ENCODE assay signal across 9 cellular contexts in genomic region chr5:23820764-23821471, GRCh38.
A peak's percentile ranks its signal among the peaks of the same experiment; 100 is the strongest.
DNase-seq lines count a peak whose midpoint lies in the region; ATAC-seq and TF ChIP-seq lines count a peak whose summit lies in the region.
"Had no signal": no experiment of that assay in that cellular context is flagged by ENCODE, and none has a peak within 500 bp of the region (broad histone marks: within the 10 kb centered on the region; RNA-seq: fewer than 3 reads in every experiment).

No MANE protein-coding gene starts in this region.

- DNase-seq in NCI-H1105 treated with DMSO at 0.1 percent for 48 hours (lab: John Stamatoyannopoulos, UW) (peak; percentile 44), NCI-H1105 (lab: John Stamatoyannopoulos, UW) (no peak), NCI-H526 (lab: John Stamatoyannopoulos, UW) (peak; percentile 23 to 54), chondrocyte (ENCODE audit: low spot score) (no peak), pons (ENCODE audit: low spot score) (peak; percentile 66), stomach (no peak), GM19238 (ENCODE audit: insufficient read length, low spot score) (no peak)

- TF ChIP-seq CTCF in chondrocyte (IDR thresholded peaks at IDR 0.05) = peak; percentile 81
- TF ChIP-seq CTCF in stomach (IDR thresholded peaks at IDR 0.05) = peak in 3 of 7 experiments; percentile 18 to 25 (median 22)

- no peak for TF ChIP-seq EP300 in stomach (IDR thresholded peaks at IDR 0.05)

- no peak for ATAC-seq in esophagus mucosa

- H3K9me3 Mint-ChIP-seq in chondrocyte (ENCODE audit: low read depth) = no peaks in the 10 kb centered on the region

- no peaks in the 10 kb centered on the region for H3K36me3 ChIP-seq in stomach

- no peak overlapping the region for H3K4me3 ChIP-seq in stomach
- H3K4me3 ChIP-seq: lung had no signal

- no peaks in the 10 kb centered on the region for H3K36me3 Mint-ChIP-seq in chondrocyte (ENCODE audit: low read depth)

- 41 to 48% (median 46%) methylated on average over 5 of the region's 5 CpGs for WGBS in stomach, 5 donors

- no peaks in the 10 kb centered on the region for H3K4me1 ChIP-seq in stomach

- no peak for TF ChIP-seq POLR2A in stomach (IDR thresholded peaks at IDR 0.05)

- no peak overlapping the region for H3K27ac Mint-ChIP-seq in chondrocyte (ENCODE audit: unreplicated experiment)

- no peaks in the 10 kb centered on the region for H3K27me3 ChIP-seq in stomach

- no peak overlapping the region for H3K27ac ChIP-seq in stomach

- intact Hi-C loops in stomach (cut with DNase I; ENCODE audit: low total_unique reads) = no loop called here

- no peaks in the 10 kb centered on the region for H3K4me1 Mint-ChIP-seq in chondrocyte (ENCODE audit: low read depth)

- no peaks in the 10 kb centered on the region for H3K9me3 ChIP-seq in stomach

- H3K4me3 Mint-ChIP-seq in chondrocyte (ENCODE audit: unreplicated experiment) = no peak overlapping the region

- H3K27me3 Mint-ChIP-seq in chondrocyte (ENCODE audit: low read depth) = no peaks in the 10 kb centered on the region

Comparison
In these comparisons a context has a peak if more than half of its experiments do, and no peak if none do; other contexts are left out.
1. DNase-seq: peak in NCI-H1105 treated with DMSO at 0.1 percent for 48 hours (single experiment), NCI-H526 (2 of 2) and pons (single experiment); none in NCI-H1105 (single experiment), chondrocyte (single experiment), stomach (single experiment) and GM19238 (single experiment).